8 cellular contexts compared by ENCODE assay signal in genomic region chr16:56203052-56203451, GRCh38. TPM values are rescaled to one million over a fixed set of nuclear protein-coding genes. Genes with fewer than 3 reads are reported as not detected.
DNase-seq lines count a peak whose midpoint lies in the region; ATAC-seq, FAIRE-seq and TF ChIP-seq lines count a peak whose summit lies in the region.

No MANE protein-coding gene starts in this region.

- CTCF ChIA-PET in activated CD8-positive, alpha-beta T cell treated with anti-CD3 and anti-CD28 coated beads for 36 hours (lab: Charles Lee) = interaction anchor here (0.6 to 3.5 kb wide), 32 partner anchors 9 to 738 kb away, joined by 3 to 27 read pairs (median 4); no protein-coding TSS in a partner anchor

- H3K27ac Mint-ChIP-seq in activated CD8-positive, alpha-beta T cell treated with anti-CD3 and anti-CD28 coated beads for 36 hours = no peak overlapping the region
- H3K27ac Mint-ChIP-seq in stimulated activated effector memory CD8-positive, alpha-beta T cell treated with anti-CD3 and anti-CD28 coated beads, Interleukin-12 subunit alpha, Interleukin-12 subunit beta, amount 100 ng/mL, for 72 hours = no peak overlapping the region

- TF ChIP-seq CTCF in GM12865 (IDR thresholded peaks at IDR 0.05; ENCODE audit: insufficient read depth, low read depth, low read length, missing control alignments) = peak; percentile 48
- TF ChIP-seq CTCF in activated CD8-positive, alpha-beta T cell treated with anti-CD3 and anti-CD28 coated beads for 36 hours (IDR thresholded peaks at IDR 0.05) = peak; percentile 67

- POLR2A ChIA-PET in activated CD8-positive, alpha-beta T cell treated with anti-CD3 and anti-CD28 coated beads for 36 hours (lab: Charles Lee) = no interaction called here

- H3K36me3 Mint-ChIP-seq in activated CD8-positive, alpha-beta T cell treated with anti-CD3 and anti-CD28 coated beads for 36 hours (ENCODE audit: low read depth) = no peaks in the 10 kb centered on the region
- H3K36me3 Mint-ChIP-seq in stimulated activated effector memory CD8-positive, alpha-beta T cell treated with anti-CD3 and anti-CD28 coated beads, Interleukin-12 subunit alpha, Interleukin-12 subunit beta, amount 100 ng/mL, for 72 hours = peaks cover 2% of the 10 kb centered on the region

- intact Hi-C loops in activated CD8-positive, alpha-beta T cell treated with anti-CD3 and anti-CD28 coated beads for 36 hours (cut with micrococcal nuclease) = loop anchor here (10.0 kb wide), 1 partner anchor 258 kb away; no protein-coding TSS in a partner anchor
- intact Hi-C loops in left ventricle myocardium superior (cut with micrococcal nuclease) = no loop called here

- ATAC-seq in GM21723 (IDR thresholded peaks at IDR 0.05; ENCODE audit: unreplicated experiment) (peak; percentile 72), left ventricle myocardium superior (peak; percentile 78)
- peak; percentile 81 for ATAC-seq in activated CD8-positive, alpha-beta T cell treated with anti-CD3 and anti-CD28 coated beads for 36 hours
- peak; percentile 89 for ATAC-seq in stimulated activated effector memory CD8-positive, alpha-beta T cell treated with anti-CD3 and anti-CD28 coated beads, Interleukin-12 subunit alpha, Interleukin-12 subunit beta, amount 100 ng/mL, for 72 hours

- H3K27me3 Mint-ChIP-seq in activated CD8-positive, alpha-beta T cell treated with anti-CD3 and anti-CD28 coated beads for 36 hours = peaks cover 5% of the 10 kb centered on the region

- DNase-seq in GM12865 (ENCODE audit: low read depth) (peak; percentile 56), M059J (ENCODE audit: low read depth) (peak; percentile 77), left ventricle myocardium superior (peak; percentile 43), frontal cortex (ENCODE audit: low spot score in 2 of 2) (no peak), occipital lobe (lab: John Stamatoyannopoulos, UW) (no peak)
- DNase-seq in activated CD8-positive, alpha-beta T cell treated with anti-CD3 and anti-CD28 coated beads for 36 hours = peak; percentile 76
- DNase-seq in stimulated activated effector memory CD8-positive, alpha-beta T cell treated with anti-CD3 and anti-CD28 coated beads, Interleukin-12 subunit alpha, Interleukin-12 subunit beta, amount 100 ng/mL, for 72 hours (ENCODE audit: low spot score in 2 of 2) = peak in 1 of 2 donors; percentile 74

- no peaks in the 10 kb centered on the region for H3K4me1 Mint-ChIP-seq in activated CD8-positive, alpha-beta T cell treated with anti-CD3 and anti-CD28 coated beads for 36 hours (ENCODE audit: low read depth)
- H3K4me1 Mint-ChIP-seq in stimulated activated effector memory CD8-positive, alpha-beta T cell treated with anti-CD3 and anti-CD28 coated beads, Interleukin-12 subunit alpha, Interleukin-12 subunit beta, amount 100 ng/mL, for 72 hours = peaks cover 21% of the 10 kb centered on the region

- H3K4me3 Mint-ChIP-seq in activated CD8-positive, alpha-beta T cell treated with anti-CD3 and anti-CD28 coated beads for 36 hours = no peak overlapping the region
- H3K4me3 Mint-ChIP-seq in stimulated activated effector memory CD8-positive, alpha-beta T cell treated with anti-CD3 and anti-CD28 coated beads, Interleukin-12 subunit alpha, Interleukin-12 subunit beta, amount 100 ng/mL, for 72 hours = no peak overlapping the region

- H3K4me3 ChIP-seq in GM12865 (ENCODE audit: low read depth, low read length) = no peak overlapping the region

- FAIRE-seq in frontal cortex (lab: Jason Lieb, UNC) = no peak

- peaks cover 2% of the 10 kb centered on the region for H3K9me3 Mint-ChIP-seq in activated CD8-positive, alpha-beta T cell treated with anti-CD3 and anti-CD28 coated beads for 36 hours
- no peaks in the 10 kb centered on the region for H3K9me3 Mint-ChIP-seq in stimulated activated effector memory CD8-positive, alpha-beta T cell treated with anti-CD3 and anti-CD28 coated beads, Interleukin-12 subunit alpha, Interleukin-12 subunit beta, amount 100 ng/mL, for 72 hours

RNA-seq across cellular contexts. Expression of gene GNAO1, which starts 11.8 kb away (rescaled TPM):
- 3.2 and 10.9 TPM in 2 replicates for total RNA-seq in M059J (2014; rRNA removed; shearing (Covaris generic))
- total RNA-seq in activated CD8-positive, alpha-beta T cell treated with anti-CD3 and anti-CD28 coated beads for 36 hours = 1 to 10 TPM; 2.3 to 2.4 TPM
- total RNA-seq in left ventricle myocardium superior (23.6 TPM), frontal cortex (54.2 TPM), occipital lobe (48.0 TPM)

Comparison
In these comparisons a context has a peak if more than half of its experiments do, and no peak if none do; other contexts are left out.
1. DNase-seq: peak in GM12865 (single experiment), M059J (single experiment), activated CD8-positive, alpha-beta T cell treated with anti-CD3 and anti-CD28 coated beads for 36 hours (single experiment) and left ventricle myocardium superior (single experiment); none in frontal cortex (0 of 2) and occipital lobe (single experiment).
2. Peak in every context shown above with its lines, with median percentiles within 50 percentile points of each other: ATAC-seq.